9 cellular contexts compared by ENCODE assay signal in the genomic region with DNA sequence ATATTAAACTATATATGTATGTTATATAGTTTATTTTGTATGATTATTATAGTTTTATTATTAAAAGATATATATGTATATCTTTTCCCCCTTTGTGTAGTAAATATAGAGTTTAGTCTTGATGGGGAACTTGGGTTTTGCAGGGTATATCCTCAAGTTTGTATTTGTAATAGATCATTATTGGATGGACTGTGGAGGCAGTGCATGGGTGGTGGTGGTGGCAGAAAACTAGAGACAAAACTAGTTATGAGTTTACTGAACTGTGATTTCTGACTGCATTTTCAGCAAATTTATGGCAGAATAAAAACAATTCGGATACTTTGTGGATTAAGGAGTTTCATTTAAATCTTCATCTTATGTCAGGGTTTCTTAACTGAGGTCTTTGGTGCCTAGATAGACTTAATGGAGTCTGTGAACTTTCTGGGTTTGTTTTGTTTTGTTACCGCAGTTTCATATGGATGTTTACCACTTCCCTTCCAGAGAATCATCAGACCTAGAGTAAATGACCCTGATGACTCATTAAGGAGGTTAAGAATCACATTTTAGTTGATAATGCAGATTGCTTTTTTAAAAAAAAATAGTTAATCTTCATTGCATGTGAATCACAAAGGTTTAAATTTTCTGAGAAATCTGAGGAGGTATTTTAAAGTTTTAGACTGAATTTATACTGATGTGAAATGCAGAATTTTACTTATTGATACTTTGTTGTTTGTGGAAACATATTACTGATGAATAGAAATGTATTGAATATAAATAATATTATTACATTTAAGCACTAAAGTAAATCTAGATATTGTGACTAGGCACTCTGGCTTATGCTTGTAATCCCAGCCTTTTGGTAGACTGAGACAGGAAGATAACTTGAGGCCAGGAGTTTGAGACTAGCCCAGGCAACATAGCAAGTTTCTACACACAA. TPM values are rescaled to one million over a fixed set of nuclear protein-coding genes. Genes with fewer than 3 reads are reported as not detected.
DNase-seq lines count a peak whose midpoint lies in the region; ATAC-seq and TF ChIP-seq lines count a peak whose summit lies in the region.
"Had no signal": no experiment of that assay in that cellular context is flagged by ENCODE, and none has a peak within 500 bp of the region (broad histone marks: within the 10 kb centered on the region; RNA-seq: fewer than 3 reads in every experiment).

No MANE protein-coding gene starts in this region.

- H3K9ac ChIP-seq in endocrine pancreas (ENCODE audit: control insufficient read depth, insufficient read depth, low read length), result no peak overlapping the region

- TF ChIP-seq CTCF in suprapubic skin (IDR thresholded peaks at IDR 0.05), result no peak

- ATAC-seq in GM18867 (IDR thresholded peaks at IDR 0.05; ENCODE audit: unreplicated experiment), result peak; percentile 93
- peak; percentile 95 for ATAC-seq in HG02588 (IDR thresholded peaks at IDR 0.05; ENCODE audit: unreplicated experiment)

- no peaks in the 10 kb centered on the region for H3K27me3 ChIP-seq in endocrine pancreas (ENCODE audit: control insufficient read depth, insufficient read depth, low read length)
- no peaks in the 10 kb centered on the region for H3K27me3 ChIP-seq in suprapubic skin
- H3K27me3 ChIP-seq: pancreas had no signal

- H3K36me3 ChIP-seq in endocrine pancreas (ENCODE audit: control insufficient read depth, insufficient read depth, low read length) (no peaks in the 10 kb centered on the region), suprapubic skin (no peaks in the 10 kb centered on the region)
- H3K36me3 ChIP-seq: pancreas had no signal

- H3K9me3 ChIP-seq in endocrine pancreas (ENCODE audit: control insufficient read depth, low read length), result no peaks in the 10 kb centered on the region
- no peaks in the 10 kb centered on the region for H3K9me3 ChIP-seq in suprapubic skin
- H3K9me3 ChIP-seq: pancreas had no signal

- WGBS in suprapubic skin, result 53% methylated on average over 2 of the region's 2 CpGs

- TF ChIP-seq POLR2A in suprapubic skin (IDR thresholded peaks at IDR 0.05), result no peak

- no peak for TF ChIP-seq EP300 in suprapubic skin (IDR thresholded peaks at IDR 0.05)

- DNase-seq in MV-4-11 (lab: John Stamatoyannopoulos, UW) (peak; percentile 73), caudate nucleus (lab: John Stamatoyannopoulos, UW) (no peak), NCI-H1930 (lab: John Stamatoyannopoulos, UW) (no peak), suprapubic skin (ENCODE audit: low spot score in 2 of 2) (no peak)
- DNase-seq: pancreas had no signal

- H3K4me1 ChIP-seq in endocrine pancreas (ENCODE audit: control insufficient read depth, insufficient read depth, low read length) (peaks cover 30% of the 10 kb centered on the region), suprapubic skin (peaks cover 32% of the 10 kb centered on the region)

- H3K4me3 ChIP-seq in endocrine pancreas (ENCODE audit: control insufficient read depth, insufficient read depth, low read length) (peak overlapping the region; percentile 26), suprapubic skin (no peak overlapping the region)
- H3K4me3 ChIP-seq: pancreas had no signal

- no peak overlapping the region for H3K27ac ChIP-seq in caudate nucleus (ENCODE audit: low read depth, low read length)
- H3K27ac ChIP-seq in suprapubic skin, result no peak overlapping the region
- H3K27ac ChIP-seq: pancreas, VCaP had no signal

RNA-seq across cellular contexts. Expression of gene EPC2, which starts 14.5 kb away (rescaled TPM):
- 10 to 100 TPM; 22.9 to 30.3 (median 26.9) TPM for total RNA-seq in suprapubic skin
